In genomic region chr13:26062853-26063444, GRCh38 we compare ENCODE assay signal across 8 cellular contexts. TPM values are rescaled to one million over a fixed set of nuclear protein-coding genes. Genes with fewer than 3 reads are reported as not detected.
A peak's percentile ranks its signal among the peaks of the same experiment; 100 is the strongest.
DNase-seq lines count a peak whose midpoint lies in the region; ATAC-seq and TF ChIP-seq lines count a peak whose summit lies in the region.

No MANE protein-coding gene starts in this region.

- DNase-seq in AG08395 (ENCODE audit: low spot score) (peak; percentile 63), GM10266 (ENCODE audit: extremely low spot score) (no peak), NCI-H2227 (lab: John Stamatoyannopoulos, UW; ENCODE audit: unreplicated experiment) (peak; percentile 47), fibroblast of pulmonary artery (ENCODE audit: low read depth) (peak; percentile 77), osteocyte (ENCODE audit: extremely low spot score, unreplicated experiment) (no peak), OCI-M2 (lab: John Stamatoyannopoulos, UW; ENCODE audit: unreplicated experiment) (no peak)
- DNase-seq in activated CD4-positive, alpha-beta T cell treated with anti-CD3 and anti-CD28 coated beads, Interleukin-2, amount 50 U/mL, for 48 hours = peak; percentile 15 to 25

- H3K36me3 Mint-ChIP-seq in osteocyte (ENCODE audit: unreplicated experiment) = no peaks in the 10 kb centered on the region

- peaks cover 29% of the 10 kb centered on the region for H3K4me1 Mint-ChIP-seq in osteocyte (ENCODE audit: unreplicated experiment)

- H3K27ac Mint-ChIP-seq in osteocyte (ENCODE audit: unreplicated experiment) = peak overlapping the region; percentile 83

- H3K27me3 Mint-ChIP-seq in osteocyte (ENCODE audit: unreplicated experiment) = no peaks in the 10 kb centered on the region

- ATAC-seq in GM18511 (IDR thresholded peaks at IDR 0.05; ENCODE audit: unreplicated experiment) = no peak

- TF ChIP-seq CTCF in GM10266 (IDR thresholded peaks at IDR 0.05; ENCODE audit: control insufficient read depth, insufficient read depth, low read depth, missing control alignments) = peak; percentile 47
- peak; percentile 83 for TF ChIP-seq CTCF in fibroblast of pulmonary artery (IDR thresholded peaks at IDR 0.05; ENCODE audit: low read length, missing control alignments)
- TF ChIP-seq CTCF in osteocyte (IDR thresholded peaks at IDR 0.05) = peak; percentile 85

- no peaks in the 10 kb centered on the region for H3K9me3 Mint-ChIP-seq in osteocyte (ENCODE audit: unreplicated experiment)

- no peak overlapping the region for H3K4me3 Mint-ChIP-seq in osteocyte (ENCODE audit: unreplicated experiment)

- no peak overlapping the region for H3K4me3 ChIP-seq in fibroblast of pulmonary artery (replicated peaks; ENCODE audit: low read depth, low read length)

RNA-seq across cellular contexts. Expression of gene SHISA2, which starts 11.1 kb away (rescaled TPM):
- 128 TPM in 2 replicates for total RNA-seq in osteocyte

Comparison
In these comparisons a context has a peak if more than half of its experiments do, and no peak if none do; other contexts are left out.
1. DNase-seq: peak in AG08395 (single experiment), NCI-H2227 (single experiment), activated CD4-positive, alpha-beta T cell treated with anti-CD3 and anti-CD28 coated beads, Interleukin-2, amount 50 U/mL, for 48 hours (2 of 2) and fibroblast of pulmonary artery (single experiment); none in GM10266 (single experiment), osteocyte (single experiment) and OCI-M2 (single experiment).
2. Peak in every context shown above with its lines, with median percentiles within 50 percentile points of each other: CTCF ChIP-seq.